In the genomic region with DNA sequence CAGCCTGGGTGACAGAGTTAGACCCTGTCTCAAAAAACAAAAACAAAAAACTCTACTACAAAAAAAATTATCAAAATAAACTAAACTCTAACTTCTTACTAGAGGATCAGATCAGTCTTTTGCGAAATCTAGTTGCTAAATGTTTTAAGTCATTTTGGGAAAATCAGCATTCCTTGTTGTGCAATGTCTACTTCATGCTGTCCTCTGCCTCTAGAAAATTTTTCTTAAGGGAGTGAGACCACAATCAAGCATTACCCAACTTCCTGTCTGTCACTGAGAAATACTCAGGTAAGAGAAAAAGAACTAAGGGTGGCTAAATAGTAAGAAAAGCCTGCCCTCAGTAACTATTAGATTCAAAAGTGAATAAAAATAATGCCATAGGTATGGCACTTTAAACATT, we compare ENCODE assay signal across 12 cellular contexts.
"Had no signal": no experiment of that assay in that cellular context is flagged by ENCODE, and none has a peak within 500 bp of the region (broad histone marks: within the 10 kb centered on the region; RNA-seq: fewer than 3 reads in every experiment).

No MANE protein-coding gene starts in this region.

- H3K27ac Mint-ChIP-seq: activated naive CD8-positive, alpha-beta T cell; naive thymus-derived CD4-positive, alpha-beta T cell had no signal

- H3K36me3 ChIP-seq: stomach had no signal

- ATAC-seq: left cardiac atrium; naive thymus-derived CD4-positive, alpha-beta T cell had no signal

- H3K9me3 ChIP-seq: stomach had no signal

- H3K4me3 ChIP-seq: coronary artery, skin epidermis, stomach had no signal

- H3K4me3 Mint-ChIP-seq: activated naive CD8-positive, alpha-beta T cell; naive thymus-derived CD4-positive, alpha-beta T cell had no signal

- H3K27me3 ChIP-seq: stomach had no signal

- H3K27ac ChIP-seq: coronary artery, parathyroid adenoma, skin epidermis, stomach had no signal

- DNase-seq: activated effector memory CD4-positive, alpha-beta T cell treated with Interleukin-2 at 50 U/mL for 16 hours; activated T-cell treated with anti-CD3 and anti-CD28 coated beads, Interleukin-2, amount 50 U/mL, for 1 hour; caudate nucleus; effector CD4-positive, alpha-beta T cell; hypothalamus; left cardiac atrium; naive thymus-derived CD4-positive, alpha-beta T cell; stomach had no signal

- H3K36me3 Mint-ChIP-seq: activated naive CD8-positive, alpha-beta T cell; naive thymus-derived CD4-positive, alpha-beta T cell had no signal

- H3K4me1 ChIP-seq: parathyroid adenoma, stomach had no signal

- H3K4me1 Mint-ChIP-seq: naive thymus-derived CD4-positive, alpha-beta T cell had no signal
